ENCODE assay signal across 8 cellular contexts in the genomic region with DNA sequence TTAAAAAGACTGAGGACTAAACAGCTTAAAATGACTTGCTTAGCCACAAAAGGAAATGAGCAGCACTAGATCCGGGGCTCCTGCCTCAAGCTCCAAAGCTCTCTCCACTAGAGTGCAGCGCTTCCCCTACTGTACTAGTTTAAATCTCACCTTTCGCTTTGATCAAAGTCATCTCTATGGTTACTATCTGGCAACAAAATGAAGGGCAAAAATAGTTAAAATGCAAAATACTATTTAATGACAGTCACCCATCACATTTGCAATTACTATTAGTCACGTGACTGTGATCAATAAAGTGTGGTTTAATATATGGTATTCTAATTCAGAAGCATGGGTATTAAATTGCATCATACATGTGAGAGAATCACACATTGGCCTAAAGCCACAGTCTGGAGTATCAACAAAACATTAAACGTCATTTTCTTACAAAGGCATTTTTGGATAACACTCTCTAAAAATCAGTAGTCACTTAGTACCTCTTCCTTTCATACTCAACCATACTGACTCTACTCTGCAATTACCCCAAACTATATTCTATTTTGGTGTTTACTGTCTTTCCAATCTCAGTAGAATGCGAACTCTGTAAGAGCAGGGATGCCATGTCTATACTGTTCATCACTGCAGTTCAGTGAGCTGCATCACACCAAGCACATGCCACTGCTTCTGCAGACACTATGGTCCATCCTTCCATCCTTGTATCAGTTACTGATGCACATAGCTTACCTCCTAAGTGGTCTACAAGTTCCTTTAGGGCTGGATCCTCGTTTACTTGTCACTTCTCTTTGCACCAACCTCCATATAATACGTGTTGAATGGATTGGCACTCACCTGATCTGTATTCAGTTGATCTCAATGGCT. TPM values are rescaled to one million over a fixed set of nuclear protein-coding genes. Genes with fewer than 3 reads are reported as not detected.
DNase-seq lines count a peak whose midpoint lies in the region; FAIRE-seq and TF ChIP-seq lines count a peak whose summit lies in the region.

No MANE protein-coding gene starts in this region.

- no peak overlapping the region for H2AFZ ChIP-seq in hepatocyte

- no peaks in the 10 kb centered on the region for H3K9me3 Mint-ChIP-seq in activated T-helper 1 cell treated with anti-CD3 and anti-CD28 coated beads, Interleukin-12 subunit alpha, Interleukin-12 subunit beta, Interleukin-2, Interleukin-4 antibody, amounts not matched to agents 30 ng/mL and 10 ng/mL and 1 ng/mL, durations not matched to agents 14 hours and 24 hours and 36 hours

- H3K36me3 ChIP-seq in hepatocyte (replicated peaks; ENCODE audit: insufficient read depth, low read depth): peaks cover 3% of the 10 kb centered on the region

- no peaks in the 10 kb centered on the region for H3K27me3 Mint-ChIP-seq in activated T-helper 1 cell treated with anti-CD3 and anti-CD28 coated beads, Interleukin-12 subunit alpha, Interleukin-12 subunit beta, Interleukin-2, Interleukin-4 antibody, amounts not matched to agents 30 ng/mL and 10 ng/mL and 1 ng/mL, durations not matched to agents 14 hours and 24 hours and 36 hours (ENCODE audit: insufficient read depth)

- peaks cover 81% of the 10 kb centered on the region for H4K20me1 ChIP-seq in hepatocyte (ENCODE audit: insufficient read depth, poor library complexity, severe bottlenecking)

- no peak for FAIRE-seq in RCC 7860 (lab: Jason Lieb, UNC)

- peak overlapping the region; percentile 46 for H3K4me3 Mint-ChIP-seq in activated T-helper 1 cell treated with anti-CD3 and anti-CD28 coated beads, Interleukin-12 subunit alpha, Interleukin-12 subunit beta, Interleukin-2, Interleukin-4 antibody, amounts not matched to agents 30 ng/mL and 10 ng/mL and 1 ng/mL, durations not matched to agents 14 hours and 24 hours and 36 hours

- H3K27me3 ChIP-seq in hepatocyte: no peaks in the 10 kb centered on the region

- H3K36me3 Mint-ChIP-seq in activated T-helper 1 cell treated with anti-CD3 and anti-CD28 coated beads, Interleukin-12 subunit alpha, Interleukin-12 subunit beta, Interleukin-2, Interleukin-4 antibody, amounts not matched to agents 30 ng/mL and 10 ng/mL and 1 ng/mL, durations not matched to agents 14 hours and 24 hours and 36 hours (ENCODE audit: low read depth): peaks cover 48% of the 10 kb centered on the region

- H3K4me1 ChIP-seq in hepatocyte (ENCODE audit: insufficient read depth): peaks cover 20% of the 10 kb centered on the region

- peaks cover 62% of the 10 kb centered on the region for H3K4me1 Mint-ChIP-seq in activated T-helper 1 cell treated with anti-CD3 and anti-CD28 coated beads, Interleukin-12 subunit alpha, Interleukin-12 subunit beta, Interleukin-2, Interleukin-4 antibody, amounts not matched to agents 30 ng/mL and 10 ng/mL and 1 ng/mL, durations not matched to agents 14 hours and 24 hours and 36 hours (ENCODE audit: low read depth)

- DNase-seq in ELR (ENCODE audit: low read depth) (peak; percentile 66), NCI-H2081 treated with DMSO at 0.1 percent for 48 hours (lab: John Stamatoyannopoulos, UW) (peak; percentile 9), hepatocyte (ENCODE audit: low spot score) (no peak), RCC 7860 (ENCODE audit: low spot score) (no peak), SHP77 treated with DMSO at 0.1 percent for 48 hours (lab: John Stamatoyannopoulos, UW) (no peak), posterior cingulate gyrus (no peak), GM03348 (ENCODE audit: low spot score) (no peak)
- DNase-seq in activated T-helper 1 cell treated with anti-CD3 and anti-CD28 coated beads, Interleukin-12 subunit alpha, Interleukin-12 subunit beta, Interleukin-2, Interleukin-4 antibody, amounts not matched to agents 30 ng/mL and 10 ng/mL and 1 ng/mL, durations not matched to agents 14 hours and 24 hours and 36 hours (ENCODE audit: low spot score): peak; percentile 46

- no peaks in the 10 kb centered on the region for H3K9me3 ChIP-seq in hepatocyte (ENCODE audit: low read depth)

- no peak overlapping the region for H3K4me3 ChIP-seq in hepatocyte

- 80% methylated on average over 8 of the region's 8 CpGs for WGBS in hepatocyte (ENCODE audit: low lambda C conversion rate, missing lambda C conversion rate)

- peaks cover 94% of the 10 kb centered on the region for H3K79me2 ChIP-seq in hepatocyte

- intact Hi-C loops in activated T-helper 1 cell treated with anti-CD3 and anti-CD28 coated beads, Interleukin-12 subunit alpha, Interleukin-12 subunit beta, Interleukin-2, Interleukin-4 antibody, amounts not matched to agents 30 ng/mL and 10 ng/mL and 1 ng/mL, durations not matched to agents 14 hours and 24 hours and 36 hours (cut with micrococcal nuclease): loop anchor here (10.0 kb wide), 1 partner anchor 825 kb away; no protein-coding TSS in a partner anchor
- intact Hi-C loops in posterior cingulate gyrus (cut with DNase I): loop anchor here (10.0 kb wide), 1 partner anchor 115 kb away; the partner anchor contains the start of gene HELZ

- peak overlapping the region; percentile 73 for H3K27ac Mint-ChIP-seq in activated T-helper 1 cell treated with anti-CD3 and anti-CD28 coated beads, Interleukin-12 subunit alpha, Interleukin-12 subunit beta, Interleukin-2, Interleukin-4 antibody, amounts not matched to agents 30 ng/mL and 10 ng/mL and 1 ng/mL, durations not matched to agents 14 hours and 24 hours and 36 hours

- no peaks in the 10 kb centered on the region for H3K9me2 ChIP-seq in hepatocyte (replicated peaks; ENCODE audit: insufficient read depth)

- H3K4me2 ChIP-seq in hepatocyte: no peak overlapping the region

- TF ChIP-seq CTCF in hepatocyte (IDR thresholded peaks at IDR 0.05; ENCODE audit: poor library complexity): peak; percentile 27

- no peak overlapping the region for H3K27ac ChIP-seq in hepatocyte

RNA-seq across cellular contexts. Expression of gene PSMD12, which starts 6.2 kb away (rescaled TPM):
- total RNA-seq in activated T-helper 1 cell treated with anti-CD3 and anti-CD28 coated beads, Interleukin-12 subunit alpha, Interleukin-12 subunit beta, Interleukin-2, Interleukin-4 antibody, amounts not matched to agents 30 ng/mL and 10 ng/mL and 1 ng/mL, durations not matched to agents 14 hours and 24 hours and 36 hours: 87.4 TPM in 2 replicates
- 27.1 and 28.4 TPM in 2 replicates for total RNA-seq in hepatocyte
- polyA plus RNA-seq in hepatocyte: 62.8 and 65.3 TPM in 2 replicates

RNA-seq across cellular contexts. Expression of gene PITPNC1, which starts 16.9 kb away (rescaled TPM):
- 17.7 and 18.3 TPM in 2 replicates for total RNA-seq in activated T-helper 1 cell treated with anti-CD3 and anti-CD28 coated beads, Interleukin-12 subunit alpha, Interleukin-12 subunit beta, Interleukin-2, Interleukin-4 antibody, amounts not matched to agents 30 ng/mL and 10 ng/mL and 1 ng/mL, durations not matched to agents 14 hours and 24 hours and 36 hours
- 4.6 and 8.3 TPM in 2 replicates for total RNA-seq in hepatocyte
- polyA plus RNA-seq in hepatocyte: 8.1 and 9.3 TPM in 2 replicates

Comparison
In these comparisons a context has a peak if more than half of its experiments do, and no peak if none do; other contexts are left out.
1. DNase-seq: peak in ELR (single experiment), NCI-H2081 treated with DMSO at 0.1 percent for 48 hours (single experiment) and activated T-helper 1 cell treated with anti-CD3 and anti-CD28 coated beads, Interleukin-12 subunit alpha, Interleukin-12 subunit beta, Interleukin-2, Interleukin-4 antibody, amounts not matched to agents 30 ng/mL and 10 ng/mL and 1 ng/mL, durations not matched to agents 14 hours and 24 hours and 36 hours (single experiment); none in hepatocyte (single experiment), RCC 7860 (single experiment), SHP77 treated with DMSO at 0.1 percent for 48 hours (single experiment), posterior cingulate gyrus (0 of 10) and GM03348 (single experiment).